In the genomic region with DNA sequence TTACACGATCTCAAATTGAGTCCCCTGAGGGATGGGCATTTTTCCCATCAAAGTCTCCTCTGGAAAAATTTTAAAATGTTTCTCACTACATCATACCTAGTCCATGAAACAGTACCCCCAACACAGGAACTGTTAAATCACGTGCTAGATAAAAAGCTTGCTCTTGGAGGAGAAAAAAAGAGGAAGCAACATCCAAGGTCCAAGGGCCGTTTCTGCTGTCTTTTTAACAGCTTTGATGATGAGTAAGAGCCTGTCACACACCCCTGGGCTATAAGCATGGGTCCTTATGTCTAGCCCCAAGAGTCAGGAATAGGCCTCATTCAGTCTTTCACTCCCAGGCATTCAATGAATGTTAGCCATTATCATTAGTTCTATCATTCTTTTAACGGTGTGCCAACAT, we compare ENCODE assay signal across 11 cellular contexts.
DNase-seq lines count a peak whose midpoint lies in the region; ATAC-seq and TF ChIP-seq lines count a peak whose summit lies in the region.
"Had no signal": no experiment of that assay in that cellular context is flagged by ENCODE, and none has a peak within 500 bp of the region (broad histone marks: within the 10 kb centered on the region; RNA-seq: fewer than 3 reads in every experiment).

No MANE protein-coding gene starts in this region.

- DNase-seq in EH (ENCODE audit: low read depth) (peak; percentile 79), RPMI7951 (ENCODE audit: low read depth) (peak; percentile 83), islet precursor cell (peak; percentile 63), NCI-H146 (lab: John Stamatoyannopoulos, UW) (no peak), activated gamma-delta T cell treated with Interleukin-2 at 50 U/mL for 16 hours (no peak)
- DNase-seq: dermis blood vessel endothelial cell, NCI-H1105 treated with DMSO at 0.1 percent for 48 hours, SHP77 had no signal

- ATAC-seq in HG02885 (IDR thresholded peaks at IDR 0.05; ENCODE audit: poor library complexity, unreplicated experiment) (peak; percentile 55), GM21360 (IDR thresholded peaks at IDR 0.05; ENCODE audit: unreplicated experiment) (no peak), SK-N-SH treated with all-trans-retinoic acid at 6 μM for 48 hours (no peak)

TF ChIP-seq in SK-N-SH treated with all-trans-retinoic acid at 6 μM for 48 hours, 23 proteins besides CTCF, POLR2A, EP300 and RAD21:
- TF ChIP-seq TCF4 (CRISPR knock-in tag; IDR thresholded peaks at IDR 0.05; ENCODE audit: borderline replicate concordance), result no peak
- no peak for TF ChIP-seq GLIS3 (CRISPR knock-in tag; IDR thresholded peaks at IDR 0.05)
- TF ChIP-seq CREB5 (CRISPR knock-in tag; IDR thresholded peaks at IDR 0.05; ENCODE audit: low read depth), result no peak
- TF ChIP-seq ARNTL (CRISPR knock-in tag; IDR thresholded peaks at IDR 0.05; ENCODE audit: borderline replicate concordance, low read depth), result no peak

Comparison
In these comparisons a context has a peak if more than half of its experiments do, and no peak if none do; other contexts are left out.
1. DNase-seq: peak in EH (single experiment), RPMI7951 (single experiment) and islet precursor cell (single experiment); none in NCI-H146 (single experiment) and activated gamma-delta T cell treated with Interleukin-2 at 50 U/mL for 16 hours (single experiment).